1 cellular context compared by ENCODE assay signal in the genomic region with DNA sequence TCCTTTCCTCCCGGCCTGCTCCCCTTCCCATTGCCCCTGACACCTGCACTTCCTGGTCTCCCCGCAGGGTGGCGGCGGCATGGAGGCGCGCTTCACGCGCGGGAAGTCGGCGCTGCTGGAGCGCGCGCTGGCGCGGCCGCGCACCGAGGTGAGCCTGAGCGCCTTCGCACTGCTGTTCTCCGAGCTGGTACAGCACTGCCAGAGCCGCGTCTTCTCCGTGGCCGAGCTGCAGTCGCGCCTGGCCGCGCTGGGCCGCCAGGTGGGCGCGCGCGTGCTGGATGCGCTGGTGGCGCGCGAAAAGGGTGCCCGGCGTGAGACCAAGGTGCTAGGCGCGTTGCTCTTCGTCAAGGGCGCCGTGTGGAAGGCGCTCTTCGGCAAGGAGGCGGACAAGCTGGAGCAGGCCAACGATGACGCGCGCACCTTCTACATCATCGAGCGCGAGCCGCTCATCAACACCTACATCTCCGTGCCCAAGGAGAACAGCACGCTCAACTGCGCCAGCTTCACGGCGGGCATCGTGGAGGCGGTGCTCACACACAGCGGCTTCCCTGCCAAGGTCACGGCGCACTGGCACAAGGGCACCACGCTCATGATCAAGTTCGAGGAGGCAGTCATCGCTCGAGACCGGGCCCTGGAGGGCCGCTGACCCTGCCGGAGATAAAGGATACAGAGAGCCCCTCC.
TF ChIP-seq lines count a peak whose summit lies in the region.

No MANE protein-coding gene starts in this region.

TF ChIP-seq in GM12878, 131 proteins besides CTCF, POLR2A, EP300 and RAD21:
- TF ChIP-seq NR2C2 (IDR thresholded peaks at IDR 0.05; ENCODE audit: borderline replicate concordance, control insufficient read depth, insufficient read length, low read depth), result no peak
- 0 out of 2 replicates have a peak, but pooled peaks have one; percentile 4 for TF ChIP-seq GATAD2B (conservative IDR thresholded peaks at IDR 0.05; ENCODE audit: low read depth)
- no peak for TF ChIP-seq NR2C1 (IDR thresholded peaks at IDR 0.05)
- TF ChIP-seq, protein P1, sequence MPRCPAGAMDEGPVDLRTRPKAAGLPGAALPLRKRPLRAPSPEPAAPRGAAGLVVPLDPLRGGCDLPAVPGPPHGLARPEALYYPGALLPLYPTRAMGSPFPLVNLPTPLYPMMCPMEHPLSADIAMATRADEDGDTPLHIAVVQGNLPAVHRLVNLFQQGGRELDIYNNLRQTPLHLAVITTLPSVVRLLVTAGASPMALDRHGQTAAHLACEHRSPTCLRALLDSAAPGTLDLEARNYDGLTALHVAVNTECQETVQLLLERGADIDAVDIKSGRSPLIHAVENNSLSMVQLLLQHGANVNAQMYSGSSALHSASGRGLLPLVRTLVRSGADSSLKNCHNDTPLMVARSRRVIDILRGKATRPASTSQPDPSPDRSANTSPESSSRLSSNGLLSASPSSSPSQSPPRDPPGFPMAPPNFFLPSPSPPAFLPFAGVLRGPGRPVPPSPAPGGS (IDR thresholded peaks at IDR 0.05; ENCODE audit: borderline replicate concordance, insufficient read depth, low read depth, low read length, poor library complexity, severe bottlenecking), result peak; percentile 42
- 0 out of 2 replicates have a peak, but pooled peaks have one; percentile 28 for TF ChIP-seq TCF3 (IDR thresholded peaks at IDR 0.05; ENCODE audit: borderline replicate concordance, insufficient read depth, low read depth, low read length)
